Comparison of ENCODE assay signal across 1 cellular context in the genomic region with DNA sequence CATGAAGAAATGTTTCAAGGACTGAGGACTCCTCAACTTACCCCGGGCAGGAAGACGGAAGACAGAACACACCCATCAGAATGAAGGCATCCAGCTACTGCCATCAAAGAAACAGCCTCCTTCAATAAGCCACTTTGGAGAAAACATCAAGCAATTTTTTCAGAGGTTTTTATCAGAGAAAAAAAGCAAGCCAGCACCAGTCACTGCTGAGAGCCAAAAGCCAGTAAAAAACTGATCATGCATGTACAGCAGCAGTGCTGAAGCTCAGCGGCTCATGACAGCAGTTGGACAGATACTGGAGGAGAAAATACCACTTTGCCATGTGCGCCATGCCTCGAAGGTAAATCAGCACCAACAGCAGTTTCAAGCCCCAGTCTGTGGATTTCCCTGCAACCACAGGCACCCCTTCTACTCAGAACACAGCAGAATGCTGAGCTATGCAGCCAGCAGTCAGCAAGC.
TF ChIP-seq lines count a peak whose summit lies in the region.

No MANE protein-coding gene starts in this region.

TF ChIP-seq in HepG2, 621 proteins besides CTCF, POLR2A, EP300 and RAD21:
- TF ChIP-seq, protein P1, sequence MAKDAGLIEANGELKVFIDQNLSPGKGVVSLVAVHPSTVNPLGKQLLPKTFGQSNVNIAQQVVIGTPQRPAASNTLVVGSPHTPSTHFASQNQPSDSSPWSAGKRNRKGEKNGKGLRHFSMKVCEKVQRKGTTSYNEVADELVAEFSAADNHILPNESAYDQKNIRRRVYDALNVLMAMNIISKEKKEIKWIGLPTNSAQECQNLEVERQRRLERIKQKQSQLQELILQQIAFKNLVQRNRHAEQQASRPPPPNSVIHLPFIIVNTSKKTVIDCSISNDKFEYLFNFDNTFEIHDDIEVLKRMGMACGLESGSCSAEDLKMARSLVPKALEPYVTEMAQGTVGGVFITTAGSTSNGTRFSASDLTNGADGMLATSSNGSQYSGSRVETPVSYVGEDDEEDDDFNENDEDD (CRISPR knock-in tag; IDR thresholded peaks at IDR 0.05; ENCODE audit: borderline replicate concordance), result no peak
- TF ChIP-seq, protein P2, sequence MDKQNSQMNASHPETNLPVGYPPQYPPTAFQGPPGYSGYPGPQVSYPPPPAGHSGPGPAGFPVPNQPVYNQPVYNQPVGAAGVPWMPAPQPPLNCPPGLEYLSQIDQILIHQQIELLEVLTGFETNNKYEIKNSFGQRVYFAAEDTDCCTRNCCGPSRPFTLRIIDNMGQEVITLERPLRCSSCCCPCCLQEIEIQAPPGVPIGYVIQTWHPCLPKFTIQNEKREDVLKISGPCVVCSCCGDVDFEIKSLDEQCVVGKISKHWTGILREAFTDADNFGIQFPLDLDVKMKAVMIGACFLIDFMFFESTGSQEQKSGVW (CRISPR knock-in tag; IDR thresholded peaks at IDR 0.05; ENCODE audit: borderline replicate concordance), result no peak
- TF ChIP-seq MZF1 (CRISPR knock-in tag; IDR thresholded peaks at IDR 0.05; ENCODE audit: borderline replicate concordance) (no peak), ZNF672 (CRISPR knock-in tag; IDR thresholded peaks at IDR 0.05) (no peak), KLF16 (CRISPR knock-in tag; IDR thresholded peaks at IDR 0.05) (no peak), CENPT (CRISPR knock-in tag; IDR thresholded peaks at IDR 0.05; ENCODE audit: low read depth) (no peak), ZNF850 (CRISPR knock-in tag; conservative IDR thresholded peaks at IDR 0.05) (no peak), HNRNPUL1 (IDR thresholded peaks at IDR 0.05; ENCODE audit: low read depth, low read length) (no peak), RBAK (CRISPR knock-in tag; IDR thresholded peaks at IDR 0.05) (no peak), HMG20A (CRISPR knock-in tag; IDR thresholded peaks at IDR 0.05; ENCODE audit: borderline replicate concordance) (no peak), CREM (IDR thresholded peaks at IDR 0.05) (no peak), CREM (CRISPR knock-in tag; IDR thresholded peaks at IDR 0.05) (no peak)
- TF ChIP-seq, protein P3, sequence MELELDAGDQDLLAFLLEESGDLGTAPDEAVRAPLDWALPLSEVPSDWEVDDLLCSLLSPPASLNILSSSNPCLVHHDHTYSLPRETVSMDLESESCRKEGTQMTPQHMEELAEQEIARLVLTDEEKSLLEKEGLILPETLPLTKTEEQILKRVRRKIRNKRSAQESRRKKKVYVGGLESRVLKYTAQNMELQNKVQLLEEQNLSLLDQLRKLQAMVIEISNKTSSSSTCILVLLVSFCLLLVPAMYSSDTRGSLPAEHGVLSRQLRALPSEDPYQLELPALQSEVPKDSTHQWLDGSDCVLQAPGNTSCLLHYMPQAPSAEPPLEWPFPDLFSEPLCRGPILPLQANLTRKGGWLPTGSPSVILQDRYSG (CRISPR knock-in tag; IDR thresholded peaks at IDR 0.05), result no peak
- TF ChIP-seq, protein P4, sequence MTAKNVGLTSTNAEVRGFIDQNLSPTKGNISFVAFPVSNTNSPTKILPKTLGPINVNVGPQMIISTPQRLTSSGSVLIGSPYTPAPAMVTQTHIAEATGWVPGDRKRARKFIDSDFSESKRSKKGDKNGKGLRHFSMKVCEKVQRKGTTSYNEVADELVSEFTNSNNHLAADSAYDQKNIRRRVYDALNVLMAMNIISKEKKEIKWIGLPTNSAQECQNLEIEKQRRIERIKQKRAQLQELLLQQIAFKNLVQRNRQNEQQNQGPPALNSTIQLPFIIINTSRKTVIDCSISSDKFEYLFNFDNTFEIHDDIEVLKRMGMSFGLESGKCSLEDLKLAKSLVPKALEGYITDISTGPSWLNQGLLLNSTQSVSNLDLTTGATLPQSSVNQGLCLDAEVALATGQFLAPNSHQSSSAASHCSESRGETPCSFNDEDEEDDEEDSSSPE (CRISPR knock-in tag; IDR thresholded peaks at IDR 0.05), result no peak
- TF ChIP-seq, protein P5, sequence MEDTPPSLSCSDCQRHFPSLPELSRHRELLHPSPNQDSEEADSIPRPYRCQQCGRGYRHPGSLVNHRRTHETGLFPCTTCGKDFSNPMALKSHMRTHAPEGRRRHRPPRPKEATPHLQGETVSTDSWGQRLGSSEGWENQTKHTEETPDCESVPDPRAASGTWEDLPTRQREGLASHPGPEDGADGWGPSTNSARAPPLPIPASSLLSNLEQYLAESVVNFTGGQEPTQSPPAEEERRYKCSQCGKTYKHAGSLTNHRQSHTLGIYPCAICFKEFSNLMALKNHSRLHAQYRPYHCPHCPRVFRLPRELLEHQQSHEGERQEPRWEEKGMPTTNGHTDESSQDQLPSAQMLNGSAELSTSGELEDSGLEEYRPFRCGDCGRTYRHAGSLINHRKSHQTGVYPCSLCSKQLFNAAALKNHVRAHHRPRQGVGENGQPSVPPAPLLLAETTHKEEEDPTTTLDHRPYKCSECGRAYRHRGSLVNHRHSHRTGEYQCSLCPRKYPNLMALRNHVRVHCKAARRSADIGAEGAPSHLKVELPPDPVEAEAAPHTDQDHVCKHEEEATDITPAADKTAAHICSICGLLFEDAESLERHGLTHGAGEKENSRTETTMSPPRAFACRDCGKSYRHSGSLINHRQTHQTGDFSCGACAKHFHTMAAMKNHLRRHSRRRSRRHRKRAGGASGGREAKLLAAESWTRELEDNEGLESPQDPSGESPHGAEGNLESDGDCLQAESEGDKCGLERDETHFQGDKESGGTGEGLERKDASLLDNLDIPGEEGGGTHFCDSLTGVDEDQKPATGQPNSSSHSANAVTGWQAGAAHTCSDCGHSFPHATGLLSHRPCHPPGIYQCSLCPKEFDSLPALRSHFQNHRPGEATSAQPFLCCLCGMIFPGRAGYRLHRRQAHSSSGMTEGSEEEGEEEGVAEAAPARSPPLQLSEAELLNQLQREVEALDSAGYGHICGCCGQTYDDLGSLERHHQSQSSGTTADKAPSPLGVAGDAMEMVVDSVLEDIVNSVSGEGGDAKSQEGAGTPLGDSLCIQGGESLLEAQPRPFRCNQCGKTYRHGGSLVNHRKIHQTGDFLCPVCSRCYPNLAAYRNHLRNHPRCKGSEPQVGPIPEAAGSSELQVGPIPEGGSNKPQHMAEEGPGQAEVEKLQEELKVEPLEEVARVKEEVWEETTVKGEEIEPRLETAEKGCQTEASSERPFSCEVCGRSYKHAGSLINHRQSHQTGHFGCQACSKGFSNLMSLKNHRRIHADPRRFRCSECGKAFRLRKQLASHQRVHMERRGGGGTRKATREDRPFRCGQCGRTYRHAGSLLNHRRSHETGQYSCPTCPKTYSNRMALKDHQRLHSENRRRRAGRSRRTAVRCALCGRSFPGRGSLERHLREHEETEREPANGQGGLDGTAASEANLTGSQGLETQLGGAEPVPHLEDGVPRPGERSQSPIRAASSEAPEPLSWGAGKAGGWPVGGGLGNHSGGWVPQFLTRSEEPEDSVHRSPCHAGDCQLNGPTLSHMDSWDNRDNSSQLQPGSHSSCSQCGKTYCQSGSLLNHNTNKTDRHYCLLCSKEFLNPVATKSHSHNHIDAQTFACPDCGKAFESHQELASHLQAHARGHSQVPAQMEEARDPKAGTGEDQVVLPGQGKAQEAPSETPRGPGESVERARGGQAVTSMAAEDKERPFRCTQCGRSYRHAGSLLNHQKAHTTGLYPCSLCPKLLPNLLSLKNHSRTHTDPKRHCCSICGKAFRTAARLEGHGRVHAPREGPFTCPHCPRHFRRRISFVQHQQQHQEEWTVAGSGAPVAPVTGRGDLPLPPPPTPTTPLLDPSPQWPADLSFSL (CRISPR knock-in tag; IDR thresholded peaks at IDR 0.05), result no peak
